In genomic region chr3:11575964-11576363, GRCh38 we compare ENCODE assay signal across 16 cellular contexts.
"Had no signal": no experiment of that assay in that cellular context is flagged by ENCODE, and none has a peak within 500 bp of the region (broad histone marks: within the 10 kb centered on the region; RNA-seq: fewer than 3 reads in every experiment).

No MANE protein-coding gene starts in this region.

- H3K9me3 Mint-ChIP-seq: activated naive CD8-positive, alpha-beta T cell treated with anti-CD3 and anti-CD28 coated beads, Interleukin-2, amount 10 ng/mL, durations not matched to agents 7 days and 5 days; activated T-helper 1 cell treated with anti-CD3 and anti-CD28 coated beads, Interleukin-12 subunit alpha, Interleukin-12 subunit beta, Interleukin-2, Interleukin-4 antibody, amounts not matched to agents 30 ng/mL and 10 ng/mL and 1 ng/mL, durations not matched to agents 14 hours and 24 hours and 36 hours; dendritic cell treated with granulocyte-macrophage colony-stimulating factor and Interleukin-4, amounts not matched to agents 40 ng/mL and 50 ng/mL, for 4 days; immature natural killer cell; naive thymus-derived CD8-positive, alpha-beta T cell; stimulated activated naive CD8-positive, alpha-beta T cell treated with anti-CD3 and anti-CD28 coated beads, Interleukin-15, Interleukin-2, amounts not matched to agents 100 ng/mL and 50 ng/mL, for 24 hours had no signal

- H3K36me3 ChIP-seq: gastrocnemius medialis had no signal

- DNase-seq: activated CD4-positive, alpha-beta T cell treated with anti-CD3 and anti-CD28 coated beads for 48 hours; activated CD8-positive, alpha-beta memory T cell treated with anti-CD3 and anti-CD28 coated beads, Interleukin-2, amount 50 U/mL, for 48 hours; activated naive CD8-positive, alpha-beta T cell treated with anti-CD3 and anti-CD28 coated beads, Interleukin-2, amount 10 ng/mL, durations not matched to agents 7 days and 5 days; brain microvascular endothelial cell; cerebellar nuclear complex; gastrocnemius medialis; immature natural killer cell; lower lobe of right lung; naive thymus-derived CD8-positive, alpha-beta T cell; right cardiac atrium; T-helper 1 cell had no signal

- H3K27ac Mint-ChIP-seq: activated naive CD8-positive, alpha-beta T cell treated with anti-CD3 and anti-CD28 coated beads, Interleukin-2, amount 10 ng/mL, durations not matched to agents 7 days and 5 days; activated T-helper 1 cell treated with anti-CD3 and anti-CD28 coated beads, Interleukin-12 subunit alpha, Interleukin-12 subunit beta, Interleukin-2, Interleukin-4 antibody, amounts not matched to agents 30 ng/mL and 10 ng/mL and 1 ng/mL, durations not matched to agents 14 hours and 24 hours and 36 hours; dendritic cell treated with granulocyte-macrophage colony-stimulating factor and Interleukin-4, amounts not matched to agents 40 ng/mL and 50 ng/mL, for 4 days had no signal

- H3K4me3 ChIP-seq: gastrocnemius medialis, heart left ventricle, lower lobe of right lung had no signal

- H3K27me3 Mint-ChIP-seq: activated naive CD8-positive, alpha-beta T cell treated with anti-CD3 and anti-CD28 coated beads, Interleukin-2, amount 10 ng/mL, durations not matched to agents 7 days and 5 days; dendritic cell treated with granulocyte-macrophage colony-stimulating factor and Interleukin-4, amounts not matched to agents 40 ng/mL and 50 ng/mL, for 4 days; naive thymus-derived CD8-positive, alpha-beta T cell; stimulated activated naive CD8-positive, alpha-beta T cell treated with anti-CD3 and anti-CD28 coated beads, Interleukin-15, Interleukin-2, amounts not matched to agents 100 ng/mL and 50 ng/mL, for 24 hours had no signal

- H3K4me3 Mint-ChIP-seq: activated naive CD8-positive, alpha-beta T cell treated with anti-CD3 and anti-CD28 coated beads, Interleukin-2, amount 10 ng/mL, durations not matched to agents 7 days and 5 days; activated T-helper 1 cell treated with anti-CD3 and anti-CD28 coated beads, Interleukin-12 subunit alpha, Interleukin-12 subunit beta, Interleukin-2, Interleukin-4 antibody, amounts not matched to agents 30 ng/mL and 10 ng/mL and 1 ng/mL, durations not matched to agents 14 hours and 24 hours and 36 hours; dendritic cell treated with granulocyte-macrophage colony-stimulating factor and Interleukin-4, amounts not matched to agents 40 ng/mL and 50 ng/mL, for 4 days; immature natural killer cell; naive thymus-derived CD8-positive, alpha-beta T cell; stimulated activated naive CD8-positive, alpha-beta T cell treated with anti-CD3 and anti-CD28 coated beads, Interleukin-15, Interleukin-2, amounts not matched to agents 100 ng/mL and 50 ng/mL, for 24 hours had no signal

- H3K27me3 ChIP-seq: brain microvascular endothelial cell, gastrocnemius medialis, heart left ventricle had no signal

- H3K9me3 ChIP-seq: gastrocnemius medialis, heart left ventricle, lower lobe of right lung had no signal

- H3K27ac ChIP-seq: brain microvascular endothelial cell, epithelial cell of prostate, lower lobe of right lung had no signal

- ATAC-seq: lower lobe of right lung; naive thymus-derived CD8-positive, alpha-beta T cell had no signal
